Comparison of ENCODE assay signal across 35 cellular contexts in the genomic region with DNA sequence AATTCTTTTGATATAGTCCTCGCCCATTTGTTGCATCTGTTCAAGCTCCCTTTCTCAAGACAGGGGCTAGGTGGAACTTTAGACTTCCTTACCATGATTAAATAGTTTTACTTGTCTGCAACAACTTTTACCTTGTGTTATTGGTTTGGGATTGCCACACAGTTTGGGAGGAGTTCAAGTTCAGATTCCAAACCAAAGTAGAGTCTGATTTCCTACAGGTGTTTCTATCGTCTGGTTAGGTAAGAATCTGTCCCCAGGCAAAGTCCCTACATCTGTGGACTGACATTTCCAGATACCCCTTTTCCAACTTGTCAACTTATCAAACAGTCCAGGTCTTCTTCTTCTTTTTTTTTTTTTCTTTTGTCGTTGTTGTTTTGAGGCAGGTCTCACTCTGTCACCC.
"Had no signal": no experiment of that assay in that cellular context is flagged by ENCODE, and none has a peak within 500 bp of the region (broad histone marks: within the 10 kb centered on the region; RNA-seq: fewer than 3 reads in every experiment).

No MANE protein-coding gene starts in this region.

- DNase-seq: Karpas-422, Kasumi-1, KG1, MG63, MM.1S, MV-4-11, NCI-H1048, NCI-H1092, NCI-H1092 treated with DMSO at 0.1 percent for 48 hours, NCI-H1105, NCI-H1105 treated with DMSO at 0.1 percent for 48 hours, NCI-H1417, NCI-H1417 treated with DMSO at 0.1 percent for 48 hours, NCI-H1436, NCI-H1436 treated with DMSO at 0.1 percent for 48 hours, NCI-H146, NCI-H1694, NCI-H1694 treated with DMSO at 0.1 percent for 48 hours, NCI-H187, NCI-H187 treated with DMSO at 0.1 percent for 48 hours, NCI-H1930, NCI-H2029, NCI-H2029 treated with DMSO at 0.1 percent for 48 hours, NCI-H2081, NCI-H2081 treated with DMSO at 0.1 percent for 48 hours, NCI-H2107, NCI-H2171, NCI-H2171 treated with DMSO at 0.1 percent for 48 hours, NCI-H2227 treated with DMSO at 0.1 percent for 48 hours, NCI-H226, NCI-H345, NCI-H446, NCI-H446 treated with DMSO at 0.1 percent for 48 hours, NCI-H510A had no signal

- H3K27me3 ChIP-seq: MG63 had no signal

- H3K9ac ChIP-seq: KMS-11 had no signal

- H3K4me3 ChIP-seq: MG63 had no signal

- H3K9me3 ChIP-seq: MG63 had no signal

- H3K4me2 ChIP-seq: KMS-11 had no signal

- H3K36me3 ChIP-seq: MG63 had no signal

- H3K27ac ChIP-seq: KMS-11 had no signal
